ENCODE assay signal across 8 cellular contexts in the genomic region with DNA sequence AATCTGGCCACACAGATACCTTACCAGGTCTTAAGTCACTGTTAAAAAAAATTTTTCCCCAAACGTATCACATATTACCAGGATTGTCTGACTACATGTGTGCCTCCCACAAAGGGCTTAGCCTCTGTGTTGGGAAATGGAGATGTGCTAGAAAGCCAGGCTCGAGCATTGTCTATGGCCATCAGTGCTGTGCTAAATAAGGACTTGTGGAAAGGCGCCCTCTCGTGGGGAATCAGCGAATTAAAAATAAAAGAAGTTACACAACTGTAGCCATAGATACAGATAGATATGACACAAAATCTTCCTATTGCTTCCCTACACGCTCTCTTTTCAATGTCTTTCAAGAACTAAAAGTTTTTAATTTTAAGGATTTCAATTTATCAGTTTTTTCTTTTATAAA. TPM values are rescaled to one million over a fixed set of nuclear protein-coding genes. Genes with fewer than 3 reads are reported as not detected.
A peak's percentile ranks its signal among the peaks of the same experiment; 100 is the strongest.
DNase-seq lines count a peak whose midpoint lies in the region; ATAC-seq and TF ChIP-seq lines count a peak whose summit lies in the region.

No MANE protein-coding gene starts in this region.

- H3K4me1 Mint-ChIP-seq in glutamatergic neuron (ENCODE audit: low read depth, unreplicated experiment): no peaks in the 10 kb centered on the region

- H3K9me3 Mint-ChIP-seq in glutamatergic neuron (ENCODE audit: unreplicated experiment): no peaks in the 10 kb centered on the region

- H3K27me3 ChIP-seq in gastrocnemius medialis: no peaks in the 10 kb centered on the region

- H3K36me3 Mint-ChIP-seq in glutamatergic neuron (ENCODE audit: unreplicated experiment): no peaks in the 10 kb centered on the region

- no peaks in the 10 kb centered on the region for H3K27me3 Mint-ChIP-seq in glutamatergic neuron (ENCODE audit: unreplicated experiment)

- ATAC-seq in gastrocnemius medialis (no peak), GM21528 (IDR thresholded peaks at IDR 0.05; ENCODE audit: low FRiP score, unreplicated experiment) (no peak)

- H3K4me3 Mint-ChIP-seq in glutamatergic neuron (ENCODE audit: unreplicated experiment): no peak overlapping the region

- intact Hi-C loops in gastrocnemius medialis (cut with DNase I; ENCODE audit: low total_unique reads): no loop called here

- H3K4me1 ChIP-seq in gastrocnemius medialis: no peaks in the 10 kb centered on the region

- H3K27ac ChIP-seq in gastrocnemius medialis: no peak overlapping the region

- no peak for TF ChIP-seq POLR2A in gastrocnemius medialis (IDR thresholded peaks at IDR 0.05)

- TF ChIP-seq CTCF in glutamatergic neuron (IDR thresholded peaks at IDR 0.05; ENCODE audit: partially characterized antibody, unreplicated experiment): peak; percentile 84
- peak in 3 of 5 experiments; percentile 16 to 44 (median 43) for TF ChIP-seq CTCF in gastrocnemius medialis (IDR thresholded peaks at IDR 0.05 in 4 of 5, conservative IDR thresholded peaks at IDR 0.05 in 1 of 5)

- H3K27ac Mint-ChIP-seq in glutamatergic neuron (ENCODE audit: unreplicated experiment): no peak overlapping the region

- in situ Hi-C loops in gastrocnemius medialis (cut with MboI; ENCODE audit: low sequenced_read_pairs in 4 of 4): loop anchor here in 3 of 4 donors (5.0 to 25.0 kb wide), 2 partner anchors 269 to 274 kb away; no protein-coding TSS in a partner anchor

- no peak overlapping the region for H3K4me3 ChIP-seq in gastrocnemius medialis

- H3K36me3 ChIP-seq in gastrocnemius medialis: no peaks in the 10 kb centered on the region

- H3K9me3 ChIP-seq in gastrocnemius medialis: no peaks in the 10 kb centered on the region

- DNase-seq in CD1c-positive myeloid dendritic cell (ENCODE audit: extremely low spot score): peak; percentile 81
- DNase-seq in HT-29 (ENCODE audit: low spot score): peak; percentile 76
- peak; percentile 81 for DNase-seq in RKO (ENCODE audit: low spot score)
- DNase-seq in activated T-helper 9 cell treated with anti-CD3 and anti-CD28 coated beads, Interleukin-2, amount 50 U/mL, for 16 hours (ENCODE audit: low read depth): peak; percentile 35
- DNase-seq in glutamatergic neuron: peak; percentile 65
- DNase-seq in gastrocnemius medialis: no peak
- no peak for DNase-seq in HPDE6-E6E7 (ENCODE audit: extremely low spot score)

RNA-seq across cellular contexts. Expression of gene CRNN, which starts 47.5 kb away (rescaled TPM):
- not detected in 2 replicates for total RNA-seq in HT-29 (2014; rRNA removed; shearing (Covaris generic))
- not detected for total RNA-seq in glutamatergic neuron (ENCODE audit: unreplicated experiment)
- not detected for total RNA-seq in gastrocnemius medialis

RNA-seq across cellular contexts. Expression of gene LCE5A, which starts 49.1 kb away (rescaled TPM):
- total RNA-seq in HT-29 (2014; rRNA removed; shearing (Covaris generic)): not detected in 2 replicates
- not detected for total RNA-seq in glutamatergic neuron (ENCODE audit: unreplicated experiment)
- not detected for total RNA-seq in gastrocnemius medialis

RNA-seq across cellular contexts. Expression of gene CRCT1, which starts 52.7 kb away (rescaled TPM):
- total RNA-seq in HT-29 (2014; rRNA removed; shearing (Covaris generic)): 0.15 TPM in 1 of 2 replicates, not detected in the other
- total RNA-seq in glutamatergic neuron (ENCODE audit: unreplicated experiment) (not detected), gastrocnemius medialis (not detected)

Comparison
In these comparisons a context has a peak if more than half of its experiments do, and no peak if none do; other contexts are left out.
1. DNase-seq: peak in CD1c-positive myeloid dendritic cell (single experiment), HT-29 (single experiment), RKO (single experiment), activated T-helper 9 cell treated with anti-CD3 and anti-CD28 coated beads, Interleukin-2, amount 50 U/mL, for 16 hours (single experiment) and glutamatergic neuron (single experiment); none in gastrocnemius medialis (0 of 2) and HPDE6-E6E7 (single experiment).